ENCODE assay signal across 11 cellular contexts in genomic region chr10:71845410-71846406, GRCh38. TPM values are rescaled to one million over a fixed set of nuclear protein-coding genes. Genes with fewer than 3 reads are reported as not detected.
A peak's percentile ranks its signal among the peaks of the same experiment; 100 is the strongest.
DNase-seq lines count a peak whose midpoint lies in the region; ATAC-seq, FAIRE-seq and TF ChIP-seq lines count a peak whose summit lies in the region.
"Had no signal": no experiment of that assay in that cellular context is flagged by ENCODE, and none has a peak within 500 bp of the region (broad histone marks: within the 10 kb centered on the region; RNA-seq: fewer than 3 reads in every experiment).

No MANE protein-coding gene starts in this region.

- H3K27me3 Mint-ChIP-seq in type B pancreatic cell, result no peaks in the 10 kb centered on the region
- no peaks in the 10 kb centered on the region for H3K27me3 Mint-ChIP-seq in CD8-positive, alpha-beta T cell (ENCODE audit: low read depth)

- TF ChIP-seq CTCF in left lung (IDR thresholded peaks at IDR 0.05) (no peak), type B pancreatic cell (conservative IDR thresholded peaks at IDR 0.05) (no peak)
- no peak for TF ChIP-seq CTCF in CD8-positive, alpha-beta T cell (IDR thresholded peaks at IDR 0.05)

- intact Hi-C loops in left lung (cut with DNase I), result no loop called here
- intact Hi-C loops in CD8-positive, alpha-beta T cell (cut with DNase I, micrococcal nuclease), result loop anchor here in 1 of 2 experiments (5.0 kb wide), 1 partner anchor 73 kb away; the partner anchor contains the start of gene VSIR

- H3K4me1 Mint-ChIP-seq in type B pancreatic cell (ENCODE audit: unreplicated experiment), result peaks cover 42% of the 10 kb centered on the region
- H3K4me1 Mint-ChIP-seq in CD8-positive, alpha-beta T cell (ENCODE audit: low read depth), result peaks cover 84% of the 10 kb centered on the region

- H3K27ac ChIP-seq in left lung, result peak overlapping the region; percentile 2 to 22
- no peak overlapping the region for H3K27ac ChIP-seq in CD8-positive, alpha-beta T cell (ENCODE audit: low read depth, low read length)
- H3K27ac ChIP-seq: thoracic aorta had no signal

- H3K4me3 Mint-ChIP-seq in type B pancreatic cell, result no peak overlapping the region
- no peak overlapping the region for H3K4me3 Mint-ChIP-seq in CD8-positive, alpha-beta T cell

- H3K4me1 ChIP-seq in left lung, result peaks cover 13 to 93% of the 10 kb centered on the region in 2 donors
- H3K4me1 ChIP-seq in CD8-positive, alpha-beta T cell (ENCODE audit: insufficient read depth, low read length), result peaks cover 43% of the 10 kb centered on the region

- no peak for TF ChIP-seq POLR2A in H54 (IDR thresholded peaks at IDR 0.05; ENCODE audit: low read depth, low read length)

- ATAC-seq in left lung, result no peak
- ATAC-seq in HG02973 (IDR thresholded peaks at IDR 0.05; ENCODE audit: unreplicated experiment), result no peak
- no peak for ATAC-seq in CD8-positive, alpha-beta T cell
- ATAC-seq: sciatic nerve had no signal

- H3K9me3 ChIP-seq in left lung, result no peaks in the 10 kb centered on the region
- H3K9me3 ChIP-seq in CD8-positive, alpha-beta T cell (ENCODE audit: low read length), result no peaks in the 10 kb centered on the region
- H3K9me3 ChIP-seq: thoracic aorta had no signal

- H3K9me3 Mint-ChIP-seq in type B pancreatic cell, result no peaks in the 10 kb centered on the region
- no peaks in the 10 kb centered on the region for H3K9me3 Mint-ChIP-seq in CD8-positive, alpha-beta T cell

- no peaks in the 10 kb centered on the region for H3K27me3 ChIP-seq in left lung
- no peaks in the 10 kb centered on the region for H3K27me3 ChIP-seq in CD8-positive, alpha-beta T cell (ENCODE audit: insufficient read depth, low read length)

- H3K36me3 Mint-ChIP-seq in type B pancreatic cell, result peaks cover 7% of the 10 kb centered on the region
- H3K36me3 Mint-ChIP-seq in CD8-positive, alpha-beta T cell, result peaks cover 7% of the 10 kb centered on the region

- FAIRE-seq in H54 (lab: Jason Lieb, UNC), result no peak
- FAIRE-seq: A204.1 had no signal

- DNase-seq in SIG-M5 treated with dmso at 0.1 percent for 504 hours (lab: John Stamatoyannopoulos, UW; ENCODE audit: unreplicated experiment), result peak; percentile 24
- no peak for DNase-seq in SIG-M5 (lab: John Stamatoyannopoulos, UW)
- peak; percentile 84 for DNase-seq in cerebellum (ENCODE audit: low spot score)
- DNase-seq in left lung, result no peak
- no peak for DNase-seq in type B pancreatic cell (ENCODE audit: extremely low spot score, unreplicated experiment)
- no peak for DNase-seq in CD8-positive, alpha-beta T cell
- no peak for DNase-seq in H54 (ENCODE audit: insufficient read length, low spot score)

- peaks cover 0 to 12% of the 10 kb centered on the region in 2 donors for H3K36me3 ChIP-seq in left lung
- no peaks in the 10 kb centered on the region for H3K36me3 ChIP-seq in CD8-positive, alpha-beta T cell (ENCODE audit: insufficient read depth, low read length)
- H3K36me3 ChIP-seq: thoracic aorta had no signal

- POLR2A ChIA-PET in CD8-positive, alpha-beta T cell (lab: Charles Lee), result no interaction called here

- H3K27ac Mint-ChIP-seq in type B pancreatic cell, result peak overlapping the region; percentile 39
- no peak overlapping the region for H3K27ac Mint-ChIP-seq in CD8-positive, alpha-beta T cell

- CTCF ChIA-PET in CD8-positive, alpha-beta T cell (lab: Charles Lee), result interaction anchor here (0.7 to 2.0 kb wide), 3 partner anchors 34 to 526 kb away, joined by 3 to 4 read pairs (median 4); partner anchors contain the start of gene SLC29A3

- peak overlapping the region in 1 of 2 donors; percentile 99 for H3K4me3 ChIP-seq in left lung
- H3K4me3 ChIP-seq in CD8-positive, alpha-beta T cell (ENCODE audit: low read depth, low read length), result no peak overlapping the region
- H3K4me3 ChIP-seq: thoracic aorta had no signal

RNA-seq across cellular contexts. Expression of gene PSAP, which starts 5.3 kb away (rescaled TPM):
- total RNA-seq in cerebellum (366 TPM), left lung (1,000 to 10,000 TPM; 1,484 to 1,668 TPM), type B pancreatic cell (ENCODE audit: low replicate concordance) (487 and 577 TPM in 2 replicates)
- 100 to 1,000 TPM; 156 to 161 TPM for total RNA-seq in CD8-positive, alpha-beta T cell

Comparison
In these comparisons a context has a peak if more than half of its experiments do, and no peak if none do; other contexts are left out.
1. DNase-seq: peak in SIG-M5 treated with dmso at 0.1 percent for 504 hours (single experiment) and cerebellum (single experiment); none in SIG-M5 (single experiment), left lung (0 of 2), type B pancreatic cell (single experiment), CD8-positive, alpha-beta T cell (0 of 7) and H54 (single experiment).